32 cellular contexts compared by ENCODE assay signal in the genomic region with DNA sequence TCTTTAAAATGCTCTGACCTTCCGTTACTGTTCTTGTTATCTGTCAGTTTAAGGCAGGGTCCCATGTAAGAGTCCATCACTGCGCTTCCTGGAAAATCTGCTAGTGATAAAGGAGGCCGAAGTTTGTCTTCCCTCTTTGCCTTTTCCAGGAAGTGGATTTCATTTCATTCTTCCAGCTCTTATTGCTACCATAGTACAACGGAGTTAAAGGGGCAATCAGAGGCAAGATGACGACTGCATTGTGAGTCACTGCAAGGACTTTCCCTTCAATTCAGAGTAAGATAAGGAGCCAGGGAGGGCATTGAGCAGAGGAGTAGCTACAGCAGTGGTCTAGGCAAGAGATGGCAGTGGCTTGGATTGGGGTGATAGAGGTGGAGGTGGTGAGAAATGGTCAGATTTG. TPM values are rescaled to one million over a fixed set of nuclear protein-coding genes. Genes with fewer than 3 reads are reported as not detected.
DNase-seq lines count a peak whose midpoint lies in the region; ATAC-seq and TF ChIP-seq lines count a peak whose summit lies in the region.
"Had no signal": no experiment of that assay in that cellular context is flagged by ENCODE, and none has a peak within 500 bp of the region (broad histone marks: within the 10 kb centered on the region; RNA-seq: fewer than 3 reads in every experiment).

No MANE protein-coding gene starts in this region.

- no peak overlapping the region for H3K4me3 Mint-ChIP-seq in activated CD4-positive, alpha-beta T cell treated with anti-CD3 and anti-CD28 coated beads for 36 hours
- H3K4me3 Mint-ChIP-seq: activated B cell treated with CpG ODN at 0.5 μM for 24 hours; activated CD8-positive, alpha-beta memory T cell treated with anti-CD3 and anti-CD28 coated beads, Interleukin-2, amount 10 ng/mL, durations not matched to agents 7 days and 5 days; activated naive CD8-positive, alpha-beta T cell treated with anti-CD3 and anti-CD28 coated beads, Interleukin-2, amount 10 ng/mL, durations not matched to agents 7 days and 5 days; activated T-cell treated with anti-CD3 and anti-CD28 coated beads, Interleukin-2, amount 50 U/mL, for 4 hours; immature natural killer cell; memory B cell; neural crest cell; stimulated activated naive CD8-positive, alpha-beta T cell treated with anti-CD3 and anti-CD28 coated beads, Interleukin-15, amount 100 ng/mL, for 72 hours had no signal

- 45% methylated on average over 5 of the region's 5 CpGs for WGBS in hepatocyte (ENCODE audit: low lambda C conversion rate, missing lambda C conversion rate)
- WGBS in smooth muscle cell (ENCODE audit: low lambda C conversion rate): 29% methylated on average over 5 of the region's 5 CpGs

- intact Hi-C loops in activated CD4-positive, alpha-beta T cell treated with anti-CD3 and anti-CD28 coated beads for 36 hours (cut with DNase I, micrococcal nuclease): no loop called here

- no peaks in the 10 kb centered on the region for H3K4me1 ChIP-seq in hepatocyte (ENCODE audit: insufficient read depth)
- no peaks in the 10 kb centered on the region for H3K4me1 ChIP-seq in smooth muscle cell (ENCODE audit: low read depth)
- H3K4me1 ChIP-seq: BE2C, body of pancreas, gastroesophageal sphincter, left lung, SJCRH30, spleen had no signal

- H3K36me3 ChIP-seq in hepatocyte (replicated peaks; ENCODE audit: insufficient read depth, low read depth): no peaks in the 10 kb centered on the region
- no peaks in the 10 kb centered on the region for H3K36me3 ChIP-seq in smooth muscle cell (ENCODE audit: low read depth)
- H3K36me3 ChIP-seq: BE2C, gastroesophageal sphincter, left lung, SJCRH30, spleen, thoracic aorta had no signal

- H3K36me3 Mint-ChIP-seq in activated CD4-positive, alpha-beta T cell treated with anti-CD3 and anti-CD28 coated beads for 36 hours (ENCODE audit: low read depth): no peaks in the 10 kb centered on the region
- H3K36me3 Mint-ChIP-seq: activated CD8-positive, alpha-beta memory T cell treated with anti-CD3 and anti-CD28 coated beads, Interleukin-2, amount 10 ng/mL, durations not matched to agents 7 days and 5 days; activated naive CD8-positive, alpha-beta T cell treated with anti-CD3 and anti-CD28 coated beads, Interleukin-2, amount 10 ng/mL, durations not matched to agents 7 days and 5 days; immature natural killer cell had no signal

- DNase-seq in NCI-H226: peak; percentile 81
- peak; percentile 25 for DNase-seq in amniotic epithelial cell (ENCODE audit: low read depth)
- DNase-seq in hepatocyte (ENCODE audit: low spot score): peak; percentile 75
- no peak for DNase-seq in smooth muscle cell (lab: John Stamatoyannopoulos, UW; ENCODE audit: unreplicated experiment)
- DNase-seq in amygdala (lab: John Stamatoyannopoulos, UW): no peak
- no peak for DNase-seq in activated CD4-positive, alpha-beta T cell treated with anti-CD3 and anti-CD28 coated beads for 36 hours
- DNase-seq: activated B cell treated with CpG ODN at 0.5 μM for 24 hours; activated CD4-positive, alpha-beta T cell treated with anti-CD3 and anti-CD28 coated beads, Interleukin-2, amount 50 U/mL, for 1 hour; activated CD8-positive, alpha-beta memory T cell treated with anti-CD3 and anti-CD28 coated beads, Interleukin-2, amount 10 ng/mL, durations not matched to agents 7 days and 5 days; activated gamma-delta T cell treated with Interleukin-2 at 50 U/mL for 16 hours; activated naive CD8-positive, alpha-beta T cell treated with anti-CD3 and anti-CD28 coated beads, Interleukin-2, amount 10 ng/mL, durations not matched to agents 7 days and 5 days; activated T-cell treated with anti-CD3 and anti-CD28 coated beads, Interleukin-2, amount 50 U/mL, for 4 hours; BE2C; body of pancreas; DMS153; immature natural killer cell; Kasumi-1; left lung; MV-4-11; NCI-H1436 treated with DMSO at 0.1 percent for 48 hours; NCI-H2107; right cardiac atrium; SJCRH30; spleen; stimulated activated naive CD8-positive, alpha-beta T cell treated with anti-CD3 and anti-CD28 coated beads, Interleukin-15, amount 100 ng/mL, for 72 hours; T1000 had no signal

- H3K9me3 ChIP-seq in hepatocyte (ENCODE audit: low read depth): no peaks in the 10 kb centered on the region
- no peaks in the 10 kb centered on the region for H3K9me3 ChIP-seq in smooth muscle cell (replicated peaks; ENCODE audit: low read depth)
- H3K9me3 ChIP-seq: BE2C, body of pancreas, gastroesophageal sphincter, SJCRH30, thoracic aorta had no signal

- CTCF ChIA-PET in activated CD4-positive, alpha-beta T cell treated with anti-CD3 and anti-CD28 coated beads for 36 hours (lab: Charles Lee): no interaction called here

- H3K9me2 ChIP-seq in hepatocyte (replicated peaks; ENCODE audit: insufficient read depth): no peaks in the 10 kb centered on the region

- POLR2A ChIA-PET in activated CD4-positive, alpha-beta T cell treated with anti-CD3 and anti-CD28 coated beads for 36 hours (lab: Charles Lee): no interaction called here

- no peak overlapping the region for H3K27ac Mint-ChIP-seq in activated CD4-positive, alpha-beta T cell treated with anti-CD3 and anti-CD28 coated beads for 36 hours
- H3K27ac Mint-ChIP-seq: activated B cell treated with CpG ODN at 0.5 μM for 24 hours; activated CD8-positive, alpha-beta memory T cell treated with anti-CD3 and anti-CD28 coated beads, Interleukin-2, amount 10 ng/mL, durations not matched to agents 7 days and 5 days; activated naive CD8-positive, alpha-beta T cell treated with anti-CD3 and anti-CD28 coated beads, Interleukin-2, amount 10 ng/mL, durations not matched to agents 7 days and 5 days; immature natural killer cell; memory B cell; stimulated activated naive CD8-positive, alpha-beta T cell treated with anti-CD3 and anti-CD28 coated beads, Interleukin-15, amount 100 ng/mL, for 72 hours had no signal

- H3K9me3 Mint-ChIP-seq in activated CD4-positive, alpha-beta T cell treated with anti-CD3 and anti-CD28 coated beads for 36 hours (ENCODE audit: low read depth): no peaks in the 10 kb centered on the region
- H3K9me3 Mint-ChIP-seq: activated B cell treated with CpG ODN at 0.5 μM for 24 hours; activated naive CD8-positive, alpha-beta T cell treated with anti-CD3 and anti-CD28 coated beads, Interleukin-2, amount 10 ng/mL, durations not matched to agents 7 days and 5 days; activated T-cell treated with anti-CD3 and anti-CD28 coated beads, Interleukin-2, amount 50 U/mL, for 4 hours had no signal

- no peaks in the 10 kb centered on the region for H3K27me3 ChIP-seq in hepatocyte
- no peaks in the 10 kb centered on the region for H3K27me3 ChIP-seq in smooth muscle cell (ENCODE audit: low read depth)
- H3K27me3 ChIP-seq: BE2C, body of pancreas, left lung, SJCRH30, spleen had no signal

- no peak for TF ChIP-seq CTCF in hepatocyte (IDR thresholded peaks at IDR 0.05; ENCODE audit: poor library complexity)
- no peak for TF ChIP-seq CTCF in smooth muscle cell (IDR thresholded peaks at IDR 0.05; ENCODE audit: borderline replicate concordance, insufficient read depth, poor library complexity, severe bottlenecking)

- no peaks in the 10 kb centered on the region for H3K27me3 Mint-ChIP-seq in activated CD4-positive, alpha-beta T cell treated with anti-CD3 and anti-CD28 coated beads for 36 hours

- H3F3A ChIP-seq in smooth muscle cell (ENCODE audit: low read depth): no peaks in the 10 kb centered on the region

- no peak for ATAC-seq in HG03095 (IDR thresholded peaks at IDR 0.05; ENCODE audit: unreplicated experiment)
- no peak for ATAC-seq in activated CD4-positive, alpha-beta T cell treated with anti-CD3 and anti-CD28 coated beads for 36 hours
- ATAC-seq: activated CD8-positive, alpha-beta memory T cell treated with anti-CD3 and anti-CD28 coated beads, Interleukin-2, amount 10 ng/mL, durations not matched to agents 7 days and 5 days; activated T-cell treated with anti-CD3 and anti-CD28 coated beads, Interleukin-2, amount 50 U/mL, for 4 hours; body of pancreas; gastroesophageal sphincter; left lung; Panc1; right cardiac atrium; stimulated activated naive CD8-positive, alpha-beta T cell treated with anti-CD3 and anti-CD28 coated beads, Interleukin-15, amount 100 ng/mL, for 72 hours had no signal

- no peaks in the 10 kb centered on the region for H3K4me1 Mint-ChIP-seq in activated CD4-positive, alpha-beta T cell treated with anti-CD3 and anti-CD28 coated beads for 36 hours
- H3K4me1 Mint-ChIP-seq: activated B cell treated with CpG ODN at 0.5 μM for 24 hours; activated CD8-positive, alpha-beta memory T cell treated with anti-CD3 and anti-CD28 coated beads, Interleukin-2, amount 10 ng/mL, durations not matched to agents 7 days and 5 days; activated naive CD8-positive, alpha-beta T cell treated with anti-CD3 and anti-CD28 coated beads, Interleukin-2, amount 10 ng/mL, durations not matched to agents 7 days and 5 days; immature natural killer cell; memory B cell; neural crest cell; stimulated activated naive CD8-positive, alpha-beta T cell treated with anti-CD3 and anti-CD28 coated beads, Interleukin-15, amount 100 ng/mL, for 72 hours had no signal

- H3K9ac ChIP-seq in smooth muscle cell (ENCODE audit: low read depth): no peak overlapping the region

- H3K79me2 ChIP-seq in hepatocyte (no peaks in the 10 kb centered on the region), smooth muscle cell (ENCODE audit: low read depth) (no peaks in the 10 kb centered on the region)

- H3K4me3 ChIP-seq in hepatocyte (no peak overlapping the region), smooth muscle cell (no peak overlapping the region)
- H3K4me3 ChIP-seq: body of pancreas, gastroesophageal sphincter, left lung, SJCRH30, spleen, thoracic aorta had no signal

- peak overlapping the region; percentile 66 for H3K27ac ChIP-seq in hepatocyte
- peak overlapping the region; percentile 36 for H3K27ac ChIP-seq in smooth muscle cell (ENCODE audit: low read depth)
- H3K27ac ChIP-seq: body of pancreas, gastroesophageal sphincter, left lung, SJCRH30, spleen, thoracic aorta had no signal

- H2AFZ ChIP-seq in hepatocyte: no peak overlapping the region
- H2AFZ ChIP-seq in smooth muscle cell (ENCODE audit: low read depth): peak overlapping the region; percentile 49

- H4K20me1 ChIP-seq in hepatocyte (ENCODE audit: insufficient read depth, poor library complexity, severe bottlenecking) (no peaks in the 10 kb centered on the region), smooth muscle cell (ENCODE audit: low read depth) (no peaks in the 10 kb centered on the region)

- H3K4me2 ChIP-seq in hepatocyte (no peak overlapping the region), smooth muscle cell (peak overlapping the region; percentile 51)

RNA-seq across cellular contexts. Expression of gene DET1, which starts 17.2 kb away (rescaled TPM):
- 7.2 and 11.5 TPM in 2 replicates for total RNA-seq in hepatocyte
- 4.0 and 6.5 TPM in 2 replicates for polyA plus RNA-seq in hepatocyte
- 5.6 and 6.0 TPM in 2 replicates for total RNA-seq in smooth muscle cell
- polyA plus RNA-seq in smooth muscle cell: 4.3 and 6.5 TPM in 2 replicates
- total RNA-seq in activated CD4-positive, alpha-beta T cell treated with anti-CD3 and anti-CD28 coated beads for 36 hours: 1 to 10 TPM; 2.7 to 3.0 TPM

RNA-seq across cellular contexts. Expression of gene AEN, which starts 57.5 kb away (rescaled TPM):
- total RNA-seq in hepatocyte (25.0 TPM in 2 replicates), smooth muscle cell (44.5 and 50.1 TPM in 2 replicates)
- polyA plus RNA-seq in hepatocyte (18.3 and 28.0 TPM in 2 replicates), smooth muscle cell (53.3 and 57.6 TPM in 2 replicates)
- 10 to 100 TPM; 42.8 to 52.9 TPM for total RNA-seq in activated CD4-positive, alpha-beta T cell treated with anti-CD3 and anti-CD28 coated beads for 36 hours

Comparison
In these comparisons a context has a peak if more than half of its experiments do, and no peak if none do; other contexts are left out.
1. DNase-seq: peak in NCI-H226 (single experiment), amniotic epithelial cell (single experiment) and hepatocyte (single experiment); none in smooth muscle cell (single experiment), amygdala (0 of 56) and activated CD4-positive, alpha-beta T cell treated with anti-CD3 and anti-CD28 coated beads for 36 hours (single experiment).